29 cellular contexts compared by ENCODE assay signal in the genomic region with DNA sequence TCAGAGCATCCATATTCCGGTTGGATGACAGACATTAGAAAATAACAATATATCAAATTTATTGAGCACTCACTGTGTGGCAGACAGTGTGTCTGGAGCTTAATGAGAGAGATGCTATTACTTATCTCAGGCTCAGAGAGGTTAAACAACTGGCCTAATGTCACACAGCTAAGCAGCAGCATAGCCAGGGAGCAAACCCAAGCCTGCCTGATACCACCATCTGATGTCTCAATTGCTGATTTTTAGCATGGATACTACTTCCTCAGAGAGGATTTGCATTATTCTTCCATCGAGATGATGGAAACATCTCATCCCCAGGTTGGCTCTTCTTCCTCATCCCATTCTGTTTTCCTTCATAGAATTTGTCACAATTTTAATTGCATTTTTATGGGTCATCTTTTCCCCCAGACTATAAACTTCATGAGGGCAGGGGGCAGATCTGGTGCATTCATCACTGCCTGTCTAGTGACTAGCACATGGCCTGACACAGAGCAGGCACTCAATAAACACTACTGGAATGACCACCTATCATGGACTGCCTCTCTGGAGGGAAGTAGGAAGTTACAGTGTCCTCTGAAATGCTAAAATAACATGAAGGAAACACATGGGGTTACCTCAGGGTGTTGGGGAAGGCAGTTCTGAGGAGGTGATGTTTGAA.
"Had no signal": no experiment of that assay in that cellular context is flagged by ENCODE, and none has a peak within 500 bp of the region (broad histone marks: within the 10 kb centered on the region; RNA-seq: fewer than 3 reads in every experiment).

No MANE protein-coding gene starts in this region.

- H3K79me2 ChIP-seq: parathyroid adenoma had no signal

- H3K4me1 ChIP-seq: neural progenitor cell, parathyroid adenoma, psoas muscle, right lobe of liver, sigmoid colon, suprapubic skin, testis, tibial artery, transverse colon, upper lobe of right lung, uterus had no signal

- DNase-seq: naive thymus-derived CD4-positive, alpha-beta T cell; natural killer cell; occipital lobe; ovary; posterior cingulate gyrus; psoas muscle; right cardiac atrium; right lobe of liver; sigmoid colon; small intestine; stimulated activated CD4-positive, alpha-beta T cell treated with anti-CD3 and anti-CD28 coated beads, Interleukin-15, amount 100 ng/mL, for 24 hours; stimulated activated CD4-positive, alpha-beta T cell treated with anti-CD3 and anti-CD28 coated beads, Interleukin-2, amount 100 ng/mL, for 24 hours; stimulated activated CD4-positive, alpha-beta T cell treated with anti-CD3 and anti-CD28 coated beads, Interleukin-2, amount 100 ng/mL, for 48 hours; stimulated activated CD4-positive, alpha-beta T cell treated with anti-CD3 and anti-CD28 coated beads, Interleukin-4, amount 100 ng/mL, for 24 hours; stimulated activated naive CD4-positive, alpha-beta T cell; stimulated activated naive CD8-positive, alpha-beta T cell treated with anti-CD3 and anti-CD28 coated beads, Interleukin-15, amount 100 ng/mL, for 72 hours; stimulated activated naive CD8-positive, alpha-beta T cell treated with anti-CD3 and anti-CD28 coated beads, Interleukin-15, Interleukin-2, amounts not matched to agents 100 U/mL and 50 U/mL, for 24 hours; substantia nigra; testis; tibial artery; transverse colon; upper lobe of right lung; uterus had no signal

- H3K36me3 Mint-ChIP-seq: naive thymus-derived CD4-positive, alpha-beta T cell; natural killer cell; neural progenitor cell; stimulated activated effector memory CD8-positive, alpha-beta T cell treated with anti-CD3 and anti-CD28 coated beads, Interleukin-12 subunit alpha, Interleukin-12 subunit beta, amount 100 ng/mL, for 72 hours; type B pancreatic cell had no signal

- ATAC-seq: naive thymus-derived CD4-positive, alpha-beta T cell; natural killer cell; psoas muscle; right cardiac atrium; right lobe of liver; stimulated activated effector memory CD8-positive, alpha-beta T cell treated with anti-CD3 and anti-CD28 coated beads, Interleukin-12 subunit alpha, Interleukin-12 subunit beta, amount 100 ng/mL, for 72 hours; stimulated activated naive CD8-positive, alpha-beta T cell treated with anti-CD3 and anti-CD28 coated beads, Interleukin-15, amount 100 ng/mL, for 72 hours; stimulated activated naive CD8-positive, alpha-beta T cell treated with anti-CD3 and anti-CD28 coated beads, Interleukin-15, Interleukin-2, amounts not matched to agents 100 U/mL and 50 U/mL, for 24 hours; upper lobe of right lung had no signal

- H3K27ac ChIP-seq: neural progenitor cell, ovary, parathyroid adenoma, psoas muscle, right lobe of liver, sigmoid colon, suprapubic skin, testis, tibial artery, transverse colon, upper lobe of right lung, uterus had no signal

- H3K36me3 ChIP-seq: neural progenitor cell, ovary, right lobe of liver, sigmoid colon, suprapubic skin, tibial artery, transverse colon, upper lobe of right lung, uterus had no signal

- H3K4me3 Mint-ChIP-seq: naive thymus-derived CD4-positive, alpha-beta T cell; natural killer cell; neural progenitor cell; stimulated activated effector memory CD8-positive, alpha-beta T cell treated with anti-CD3 and anti-CD28 coated beads, Interleukin-12 subunit alpha, Interleukin-12 subunit beta, amount 100 ng/mL, for 72 hours; stimulated activated naive CD8-positive, alpha-beta T cell treated with anti-CD3 and anti-CD28 coated beads, Interleukin-15, amount 100 ng/mL, for 72 hours; type B pancreatic cell had no signal

- H3K27ac Mint-ChIP-seq: naive thymus-derived CD4-positive, alpha-beta T cell; natural killer cell; neural progenitor cell; progenitor cell of endocrine pancreas; stimulated activated effector memory CD8-positive, alpha-beta T cell treated with anti-CD3 and anti-CD28 coated beads, Interleukin-12 subunit alpha, Interleukin-12 subunit beta, amount 100 ng/mL, for 72 hours; stimulated activated naive CD8-positive, alpha-beta T cell treated with anti-CD3 and anti-CD28 coated beads, Interleukin-15, amount 100 ng/mL, for 72 hours; type B pancreatic cell had no signal

- H3K9me3 Mint-ChIP-seq: natural killer cell; neural progenitor cell; stimulated activated effector memory CD8-positive, alpha-beta T cell treated with anti-CD3 and anti-CD28 coated beads, Interleukin-12 subunit alpha, Interleukin-12 subunit beta, amount 100 ng/mL, for 72 hours; type B pancreatic cell had no signal

- H3K9me3 ChIP-seq: ovary, psoas muscle, right lobe of liver, sigmoid colon, suprapubic skin, testis, tibial artery, transverse colon, upper lobe of right lung, uterus had no signal

- H3K27me3 ChIP-seq: neural progenitor cell, ovary, right lobe of liver, sigmoid colon, testis, tibial artery, transverse colon, upper lobe of right lung, uterus had no signal

- FAIRE-seq: small intestine had no signal

- H3K4me2 ChIP-seq: neural progenitor cell had no signal

- H3K9ac ChIP-seq: neural progenitor cell, parathyroid adenoma had no signal

- H3K4me1 Mint-ChIP-seq: naive thymus-derived CD4-positive, alpha-beta T cell; neural progenitor cell; stimulated activated effector memory CD8-positive, alpha-beta T cell treated with anti-CD3 and anti-CD28 coated beads, Interleukin-12 subunit alpha, Interleukin-12 subunit beta, amount 100 ng/mL, for 72 hours; stimulated activated naive CD8-positive, alpha-beta T cell treated with anti-CD3 and anti-CD28 coated beads, Interleukin-15, amount 100 ng/mL, for 72 hours had no signal

- H3K4me3 ChIP-seq: neural progenitor cell, ovary, psoas muscle, right lobe of liver, sigmoid colon, suprapubic skin, testis, tibial artery, transverse colon, upper lobe of right lung, uterus had no signal

- H2AFZ ChIP-seq: neural progenitor cell, parathyroid adenoma had no signal
